ENCODE assay signal across 8 cellular contexts in genomic region chr19:11090264-11091032, GRCh38. TPM values are rescaled to one million over a fixed set of nuclear protein-coding genes. Genes with fewer than 3 reads are reported as not detected.
DNase-seq lines count a peak whose midpoint lies in the region; ATAC-seq and TF ChIP-seq lines count a peak whose summit lies in the region.

No MANE protein-coding gene starts in this region.

- TF ChIP-seq CTCF in WERI-Rb-1 (IDR thresholded peaks at IDR 0.05; ENCODE audit: low read depth, low read length) (0 out of 2 replicates have a peak, but pooled peaks have one; percentile 23), breast epithelium (IDR thresholded peaks at IDR 0.05) (no peak)

- peak; percentile 94 for TF ChIP-seq POLR2A in breast epithelium (IDR thresholded peaks at IDR 0.05)

- ATAC-seq in GM18868 (IDR thresholded peaks at IDR 0.05; ENCODE audit: unreplicated experiment) (peak; percentile 76), HG03108 (IDR thresholded peaks at IDR 0.05; ENCODE audit: unreplicated experiment) (peak; percentile 57)

- peak overlapping the region; percentile 93 for H3K27ac ChIP-seq in WERI-Rb-1
- peak overlapping the region; percentile 98 to 99 for H3K27ac ChIP-seq in breast epithelium
- H3K27ac ChIP-seq in iPS-20b (ENCODE audit: low read length), result peak overlapping the region; percentile 93
- H3K27ac ChIP-seq in skeletal muscle tissue (ENCODE audit: low read depth, low read length), result peak overlapping the region; percentile 96

- peak overlapping the region; percentile 98 for H3K9ac ChIP-seq in iPS-20b (ENCODE audit: low read depth, low read length)
- peak overlapping the region; percentile 82 to 88 (median 85) for H3K9ac ChIP-seq in skeletal muscle tissue (ENCODE audit: low read depth in 1 of 3, low read length in 3 of 3)

- H3K4me1 ChIP-seq in breast epithelium (peaks cover 3 to 12% of the 10 kb centered on the region in 2 donors), iPS-20b (ENCODE audit: insufficient read depth, low read length) (peaks cover 13% of the 10 kb centered on the region), skeletal muscle tissue (ENCODE audit: control insufficient read depth in 3 of 3, insufficient read depth in 3 of 3, low read length in 3 of 3) (peaks cover 12 to 30% (median 17%) of the 10 kb centered on the region in 3 donors)

- DNase-seq in A172 (ENCODE audit: low spot score), result peak; percentile 93
- DNase-seq in NCI-H2196 (lab: John Stamatoyannopoulos, UW; ENCODE audit: unreplicated experiment), result peak; percentile 98
- peak; percentile 99 for DNase-seq in WERI-Rb-1
- peak; percentile 99 for DNase-seq in breast epithelium (ENCODE audit: low spot score in 2 of 2)

- H3K36me3 ChIP-seq in WERI-Rb-1, result peaks cover 52% of the 10 kb centered on the region
- H3K36me3 ChIP-seq in breast epithelium, result no peaks in the 10 kb centered on the region
- H3K36me3 ChIP-seq in iPS-20b (ENCODE audit: insufficient read depth, low read depth, low read length), result peaks cover 46% of the 10 kb centered on the region
- no peaks in the 10 kb centered on the region for H3K36me3 ChIP-seq in skeletal muscle tissue (ENCODE audit: control insufficient read depth in 3 of 3, insufficient read depth in 3 of 3, low read length in 3 of 3)

- H3K27me3 ChIP-seq in WERI-Rb-1 (ENCODE audit: insufficient read depth, low read depth, severe bottlenecking) (no peaks in the 10 kb centered on the region), breast epithelium (no peaks in the 10 kb centered on the region), iPS-20b (ENCODE audit: insufficient read depth, low read length) (no peaks in the 10 kb centered on the region), skeletal muscle tissue (ENCODE audit: control insufficient read depth in 3 of 3, insufficient read depth in 3 of 3, low read length in 3 of 3) (peaks cover 7 to 25% (median 24%) of the 10 kb centered on the region in 3 donors)

- intact Hi-C loops in breast epithelium (cut with DNase I; ENCODE audit: low total_unique reads), result no loop called here

- H3K9me3 ChIP-seq in WERI-Rb-1 (ENCODE audit: severe bottlenecking), result no peaks in the 10 kb centered on the region
- H3K9me3 ChIP-seq in breast epithelium, result no peaks in the 10 kb centered on the region
- no peaks in the 10 kb centered on the region for H3K9me3 ChIP-seq in iPS-20b (ENCODE audit: insufficient read depth, low read depth, low read length)
- no peaks in the 10 kb centered on the region for H3K9me3 ChIP-seq in skeletal muscle tissue (ENCODE audit: control insufficient read depth in 3 of 3, low read length in 3 of 3)

- H3K4me3 ChIP-seq in WERI-Rb-1 (ENCODE audit: low read depth, low read length) (peak overlapping the region; percentile 95), breast epithelium (peak overlapping the region; percentile 53 to 81 (median 62)), iPS-20b (ENCODE audit: low read length) (peak overlapping the region; percentile 91), skeletal muscle tissue (ENCODE audit: low read length in 3 of 3) (peak overlapping the region; percentile 70 to 77 (median 71))

RNA-seq across cellular contexts. Expression of gene LDLR, which starts 1.2 kb away (rescaled TPM):
- total RNA-seq in A172 (2014; rRNA removed; shearing (Covaris generic)), result 118 and 151 TPM in 2 replicates
- total RNA-seq in breast epithelium (10 to 100 TPM; 12.6 to 47.4 (median 45.6) TPM), skeletal muscle tissue (45.9 TPM)

Comparison
In these comparisons a context has a peak if more than half of its experiments do, and no peak if none do; other contexts are left out.
1. Peak in every context shown above with its lines: DNase-seq, ATAC-seq, H3K4me3 ChIP-seq and H3K27ac ChIP-seq.